Comparison of ENCODE assay signal across 8 cellular contexts in genomic region chr3:195895078-195895899, GRCh38. TPM values are rescaled to one million over a fixed set of nuclear protein-coding genes. Genes with fewer than 3 reads are reported as not detected.
DNase-seq lines count a peak whose midpoint lies in the region; ATAC-seq lines count a peak whose summit lies in the region.

No MANE protein-coding gene starts in this region.

- no CpG with 5 or more reads among the region's 60 CpGs for WGBS in trophoblast cell (ENCODE audit: extremely low coverage, insufficient coverage, insufficient read length)

- H3K27me3 Mint-ChIP-seq in CD4-positive, CD25-positive, alpha-beta regulatory T cell, result no peaks in the 10 kb centered on the region

- peak overlapping the region; percentile 94 to 96 (median 94) for H3K4me3 Mint-ChIP-seq in CD4-positive, CD25-positive, alpha-beta regulatory T cell

- H3K27ac Mint-ChIP-seq in CD4-positive, CD25-positive, alpha-beta regulatory T cell, result peak overlapping the region; percentile 95 to 96 (median 95)

- H2BK12ac ChIP-seq in trophoblast cell (ENCODE audit: low read length), result peak overlapping the region; percentile 38

- H3K9me3 ChIP-seq in CD4-positive, CD25-positive, alpha-beta regulatory T cell (ENCODE audit: control insufficient read depth in 2 of 2, low read length in 2 of 2), result no peaks in the 10 kb centered on the region
- no peaks in the 10 kb centered on the region for H3K9me3 ChIP-seq in trophoblast cell (ENCODE audit: insufficient read depth, low read depth, low read length)

- peak overlapping the region; percentile 87 for H4K91ac ChIP-seq in trophoblast cell (ENCODE audit: low read depth, low read length)

- H3K14ac ChIP-seq in trophoblast cell (ENCODE audit: low read length), result peak overlapping the region; percentile 78

- peak overlapping the region; percentile 68 for H3K4me3 ChIP-seq in CD4-positive, CD25-positive, alpha-beta regulatory T cell (ENCODE audit: low read depth, low read length)
- peak overlapping the region; percentile 65 for H3K4me3 ChIP-seq in trophoblast cell (ENCODE audit: low read depth, low read length)

- H3K4me2 ChIP-seq in trophoblast cell (ENCODE audit: low read length), result peak overlapping the region; percentile 92

- DNase-seq in CD4-positive, CD25-positive, alpha-beta regulatory T cell, result peak; percentile 59 to 78 (median 72)
- DNase-seq in HK-2 (ENCODE audit: unreplicated experiment), result peak; percentile 63
- DNase-seq in RKO (ENCODE audit: low spot score), result peak; percentile 78
- peak; percentile 27 for DNase-seq in activated gamma-delta T cell treated with anti-CD3 and anti-CD28 coated beads, Interleukin-2, amount 50 U/mL, for 16 hours (ENCODE audit: low read depth)
- DNase-seq in head of caudate nucleus, result peak in 35 of 42 donors; percentile 41 to 78 (median 66)
- peak; percentile 56 to 71 for DNase-seq in trophoblast cell
- DNase-seq in superior temporal gyrus (ENCODE audit: extremely low spot score), result no peak

- H4K8ac ChIP-seq in trophoblast cell (ENCODE audit: low read depth, low read length), result peak overlapping the region; percentile 87

- H3K4me1 ChIP-seq in CD4-positive, CD25-positive, alpha-beta regulatory T cell (ENCODE audit: control insufficient read depth, insufficient read depth, low read length, poor library complexity, severe bottlenecking), result peaks cover 50% of the 10 kb centered on the region
- peaks cover 46 to 48% of the 10 kb centered on the region in 2 experiments for H3K4me1 ChIP-seq in trophoblast cell (ENCODE audit: control insufficient read depth in 1 of 2, insufficient read depth in 2 of 2, low read length in 2 of 2)

- peaks cover 17% of the 10 kb centered on the region for H3K79me2 ChIP-seq in trophoblast cell (ENCODE audit: control insufficient read depth, insufficient read depth, low read length, poor library complexity)

- peaks cover 5 to 53% (median 34%) of the 10 kb centered on the region in 4 donors for H3K4me1 Mint-ChIP-seq in CD4-positive, CD25-positive, alpha-beta regulatory T cell

- peak overlapping the region; percentile 80 for H2BK5ac ChIP-seq in trophoblast cell (ENCODE audit: low read depth, low read length, poor library complexity)

- H4K12ac ChIP-seq in trophoblast cell (ENCODE audit: low read depth, low read length), result peak overlapping the region; percentile 74

- peak overlapping the region; percentile 13 for H2AK5ac ChIP-seq in trophoblast cell (ENCODE audit: low read length)

- no peaks in the 10 kb centered on the region for H3K9me3 Mint-ChIP-seq in CD4-positive, CD25-positive, alpha-beta regulatory T cell

- H3K9ac ChIP-seq in trophoblast cell (ENCODE audit: low read length), result peak overlapping the region; percentile 15

- H3K18ac ChIP-seq in trophoblast cell (ENCODE audit: low read length), result peak overlapping the region; percentile 91

- intact Hi-C loops in head of caudate nucleus (cut with DNase I), result loop anchor here (1.0 kb wide), 1 partner anchor 32 kb away; no protein-coding TSS in a partner anchor

- H2BK120ac ChIP-seq in trophoblast cell (ENCODE audit: insufficient read depth, low read length, poor library complexity), result peak overlapping the region; percentile 82

- peak overlapping the region; percentile 86 for H3K27ac ChIP-seq in CD4-positive, CD25-positive, alpha-beta regulatory T cell (ENCODE audit: insufficient read depth, low read length, poor library complexity, severe bottlenecking)
- H3K27ac ChIP-seq in trophoblast cell (ENCODE audit: low read depth, low read length), result no peak overlapping the region

- peak; percentile 66 to 70 for ATAC-seq in CD4-positive, CD25-positive, alpha-beta regulatory T cell (ENCODE audit: low read depth in 2 of 2)
- peak; percentile 66 for ATAC-seq in GM19452 (IDR thresholded peaks at IDR 0.05; ENCODE audit: unreplicated experiment)

- H3K4ac ChIP-seq in trophoblast cell (ENCODE audit: low read depth, low read length), result peak overlapping the region; percentile 70

- H3K27me3 ChIP-seq in CD4-positive, CD25-positive, alpha-beta regulatory T cell (ENCODE audit: control insufficient read depth, insufficient read depth, low read length), result no peaks in the 10 kb centered on the region
- H3K27me3 ChIP-seq in trophoblast cell (ENCODE audit: insufficient read depth, low read length), result no peaks in the 10 kb centered on the region

- no peaks in the 10 kb centered on the region for H3K36me3 ChIP-seq in CD4-positive, CD25-positive, alpha-beta regulatory T cell (ENCODE audit: control insufficient read depth, insufficient read depth, low read length)
- H3K36me3 ChIP-seq in trophoblast cell (ENCODE audit: control insufficient read depth in 1 of 2, insufficient read depth in 2 of 2, low read length in 2 of 2), result peaks cover 2 to 6% of the 10 kb centered on the region in 2 experiments

- no peak overlapping the region for H3K23ac ChIP-seq in trophoblast cell (ENCODE audit: low read length)

- no peaks in the 10 kb centered on the region for H3K36me3 Mint-ChIP-seq in CD4-positive, CD25-positive, alpha-beta regulatory T cell

- peaks cover 27% of the 10 kb centered on the region for H3K79me1 ChIP-seq in trophoblast cell (ENCODE audit: low read length)

- H2AFZ ChIP-seq in trophoblast cell (ENCODE audit: insufficient read depth, low read length, poor library complexity), result peak overlapping the region; percentile 91

RNA-seq across cellular contexts. Expression of gene TNK2, which starts 13.1 kb away (rescaled TPM):
- 139 TPM for total RNA-seq in CD4-positive, CD25-positive, alpha-beta regulatory T cell
- polyA plus RNA-seq in CD4-positive, CD25-positive, alpha-beta regulatory T cell, result 1 to 10 TPM in 3 of 4 donors, under 1 TPM in 1; 0.93 to 2.5 (median 1.7) TPM
- polyA plus RNA-seq in trophoblast cell (2013), result 22.5 TPM in 2 replicates
